ENCODE assay signal across 9 cellular contexts in genomic region chr20:14573676-14574075, GRCh38.
"Had no signal": no experiment of that assay in that cellular context is flagged by ENCODE, and none has a peak within 500 bp of the region (broad histone marks: within the 10 kb centered on the region; RNA-seq: fewer than 3 reads in every experiment).

No MANE protein-coding gene starts in this region.

- H3K4me2 ChIP-seq: GM23338 had no signal

- DNase-seq: H9, HCEC 1CT, KG1 had no signal

- H3K4me3 ChIP-seq: GM23338, K562 had no signal

- ATAC-seq: GM23338, K562 had no signal

- FAIRE-seq: H1, H54, HTR-8/SVneo, K562 had no signal

- H3K27ac ChIP-seq: HL-60 had no signal
